Comparison of ENCODE assay signal across 14 cellular contexts in genomic region chr2:161102770-161103450, GRCh38. TPM values are rescaled to one million over a fixed set of nuclear protein-coding genes. Genes with fewer than 3 reads are reported as not detected.
DNase-seq lines count a peak whose midpoint lies in the region; ATAC-seq, FAIRE-seq and TF ChIP-seq lines count a peak whose summit lies in the region.
"Had no signal": no experiment of that assay in that cellular context is flagged by ENCODE, and none has a peak within 500 bp of the region (broad histone marks: within the 10 kb centered on the region; RNA-seq: fewer than 3 reads in every experiment).

No MANE protein-coding gene starts in this region.

- no peaks in the 10 kb centered on the region for H3K9me1 ChIP-seq in endothelial cell of umbilical vein (replicated peaks; ENCODE audit: control insufficient read depth, extremely low read depth, insufficient read depth, low read length)

- no peaks in the 10 kb centered on the region for H3K36me3 ChIP-seq in PC-9 (ENCODE audit: low read depth)
- no peaks in the 10 kb centered on the region for H3K36me3 ChIP-seq in endothelial cell of umbilical vein (ENCODE audit: control insufficient read depth in 2 of 2, extremely low read depth in 1 of 2, insufficient read depth in 2 of 2, low read length in 2 of 2)
- H3K36me3 ChIP-seq in suprapubic skin = no peaks in the 10 kb centered on the region
- H3K36me3 ChIP-seq: esophagus squamous epithelium had no signal

- H4K20me1 ChIP-seq in PC-9 (ENCODE audit: insufficient read depth) (no peaks in the 10 kb centered on the region), endothelial cell of umbilical vein (replicated peaks; ENCODE audit: control insufficient read depth, extremely low read depth, insufficient read depth, low read length) (no peaks in the 10 kb centered on the region)

- peak overlapping the region; percentile 56 for H3K27ac ChIP-seq in PC-9
- no peak overlapping the region for H3K27ac ChIP-seq in endothelial cell of umbilical vein (ENCODE audit: insufficient read depth, low read depth, low read length)
- no peak overlapping the region for H3K27ac ChIP-seq in suprapubic skin
- H3K27ac ChIP-seq: esophagus squamous epithelium had no signal

- POLR2A ChIA-PET in PC-9 (lab: Charles Lee; ENCODE audit: unreplicated experiment) = no interaction called here
- POLR2A ChIA-PET in endothelial cell of umbilical vein (lab: Charles Lee) = no interaction called here

- CTCF ChIA-PET in PC-9 (lab: Charles Lee) (no interaction called here), endothelial cell of umbilical vein (lab: Charles Lee) (interaction anchor here (1.1 to 2.4 kb wide), 2 partner anchors 10 to 39 kb away, joined by 3 to 10 read pairs; no protein-coding TSS in a partner anchor)

- TF ChIP-seq CTCF in PC-9 (conservative IDR thresholded peaks at IDR 0.05) (no peak), endothelial cell of umbilical vein (IDR thresholded peaks at IDR 0.05; ENCODE audit: extremely low read depth in 1 of 2, insufficient read depth in 1 of 2, low read depth in 1 of 2, low read length in 2 of 2) (no peak), suprapubic skin (IDR thresholded peaks at IDR 0.05) (no peak)

- peaks cover 11% of the 10 kb centered on the region for H3F3A ChIP-seq in PC-9 (ENCODE audit: insufficient read depth, low read depth)

- H3K9me3 ChIP-seq in PC-9 (ENCODE audit: insufficient read depth, low read depth) (no peaks in the 10 kb centered on the region), endothelial cell of umbilical vein (replicated peaks; ENCODE audit: control insufficient read depth, insufficient read depth, low read length) (no peaks in the 10 kb centered on the region), suprapubic skin (no peaks in the 10 kb centered on the region)
- H3K9me3 ChIP-seq: esophagus squamous epithelium had no signal

- no peaks in the 10 kb centered on the region for H3K79me2 ChIP-seq in PC-9 (ENCODE audit: low read depth)
- no peaks in the 10 kb centered on the region for H3K79me2 ChIP-seq in endothelial cell of umbilical vein (ENCODE audit: control insufficient read depth, insufficient read depth, low read length)

- no peak overlapping the region for H3K4me3 ChIP-seq in PC-9
- H3K4me3 ChIP-seq in endothelial cell of umbilical vein (replicated peaks in 1 of 3; ENCODE audit: insufficient read depth in 1 of 3, low read depth in 1 of 3, low read length in 3 of 3) = no peak overlapping the region
- no peak overlapping the region for H3K4me3 ChIP-seq in suprapubic skin
- H3K4me3 ChIP-seq: esophagus squamous epithelium had no signal

- no peak for TF ChIP-seq EP300 in suprapubic skin (IDR thresholded peaks at IDR 0.05)

- no peaks in the 10 kb centered on the region for H3K9me2 ChIP-seq in PC-9 (ENCODE audit: insufficient read depth)

- no peak for FAIRE-seq in endothelial cell of umbilical vein (lab: Jason Lieb, UNC)
- FAIRE-seq: colon had no signal

- no peak for ATAC-seq in HG02981 (IDR thresholded peaks at IDR 0.05; ENCODE audit: unreplicated experiment)

- dilution Hi-C loops in endothelial cell of umbilical vein (cut with MboI; ENCODE audit: extremely low pct_ligation_motif_present, low sequenced_read_pairs) = no loop called here

- intact Hi-C loops in PC-9 (cut with micrococcal nuclease; ENCODE audit: unreplicated experiment) = no loop called here
- intact Hi-C loops in endothelial cell of umbilical vein (cut with micrococcal nuclease) = loop anchor here (2.0 kb wide), 2 partner anchors 20 to 26 kb away; no protein-coding TSS in a partner anchor

- DNase-seq in NOMO-1 (lab: John Stamatoyannopoulos, UW; ENCODE audit: unreplicated experiment in 2 of 2) = peak; percentile 13 to 23
- DNase-seq in NOMO-1 treated with dmso at 0.1 percent for 144 hours (lab: John Stamatoyannopoulos, UW; ENCODE audit: unreplicated experiment) = no peak
- peak in 1 of 2 experiments; percentile 66 for DNase-seq in PC-9
- DNase-seq in endothelial cell of umbilical vein (ENCODE audit: low read depth, low spot score) = peak; percentile 60
- DNase-seq in stromal cell of bone marrow (ENCODE audit: low read depth) = peak; percentile 37
- no peak for DNase-seq in suprapubic skin (ENCODE audit: low spot score in 2 of 2)
- no peak for DNase-seq in Ammon's horn (ENCODE audit: low spot score)
- DNase-seq: activated naive CD4-positive, alpha-beta T cell treated with anti-CD3 and anti-CD28 coated beads, Interleukin-2, amount 50 U/mL, for 16 hours; esophagus squamous epithelium; posterior cingulate gyrus; RPMI8226; stimulated activated CD8-positive, alpha-beta memory T cell treated with anti-CD3 and anti-CD28 coated beads, Interleukin-4, amount 100 ng/mL, for 48 hours had no signal

- peaks cover 20% of the 10 kb centered on the region for H3K4me1 ChIP-seq in PC-9 (replicated peaks; ENCODE audit: insufficient read depth)
- peaks cover 22% of the 10 kb centered on the region for H3K4me1 ChIP-seq in endothelial cell of umbilical vein (ENCODE audit: control insufficient read depth, extremely low read depth, insufficient read depth, low read length)
- peaks cover 27% of the 10 kb centered on the region for H3K4me1 ChIP-seq in suprapubic skin

- H2AFZ ChIP-seq in PC-9 = no peak overlapping the region
- H2AFZ ChIP-seq in endothelial cell of umbilical vein (ENCODE audit: low read depth, low read length) = peak overlapping the region; percentile 26

- TF ChIP-seq POLR2A in endothelial cell of umbilical vein (IDR thresholded peaks at IDR 0.05; ENCODE audit: low read depth, low read length) (no peak), suprapubic skin (IDR thresholded peaks at IDR 0.05) (no peak)

- no peak overlapping the region for H3K9ac ChIP-seq in endothelial cell of umbilical vein (replicated peaks; ENCODE audit: extremely low read depth, insufficient read depth, low read length)

- peak overlapping the region; percentile 62 for H3K4me2 ChIP-seq in PC-9
- peak overlapping the region; percentile 43 for H3K4me2 ChIP-seq in endothelial cell of umbilical vein (ENCODE audit: insufficient read depth, low read length)

- BruUV-seq in PC-9 (replicated peaks; lab: Mats Ljungman, UMichigan) (no TSS peak), endothelial cell of umbilical vein (replicated peaks; lab: Mats Ljungman, UMichigan) (no TSS peak)

- no peaks in the 10 kb centered on the region for H3K27me3 ChIP-seq in PC-9 (ENCODE audit: insufficient read depth, low read depth)
- no peaks in the 10 kb centered on the region for H3K27me3 ChIP-seq in endothelial cell of umbilical vein (ENCODE audit: control insufficient read depth in 2 of 2, insufficient read depth in 2 of 2, low read length in 2 of 2)
- H3K27me3 ChIP-seq in suprapubic skin = no peaks in the 10 kb centered on the region
- H3K27me3 ChIP-seq: esophagus squamous epithelium had no signal

TF ChIP-seq in endothelial cell of umbilical vein, 7 proteins besides CTCF, POLR2A, EP300 and RAD21:
- TF ChIP-seq MAX (IDR thresholded peaks at IDR 0.05; ENCODE audit: insufficient read depth, insufficient read length) (no peak), POLR2AphosphoS5 (IDR thresholded peaks at IDR 0.05; ENCODE audit: insufficient read depth, low read depth, low read length) (no peak), GATA2 (IDR thresholded peaks at IDR 0.05; ENCODE audit: insufficient read depth, insufficient read length, low read depth, low read length) (no peak), MYC (IDR thresholded peaks at IDR 0.05; ENCODE audit: low read depth, low read length) (no peak), FOS (IDR thresholded peaks at IDR 0.05; ENCODE audit: borderline replicate concordance, insufficient read depth, low read length) (peak; percentile 62), EZH2 (IDR thresholded peaks at IDR 0.05; ENCODE audit: borderline replicate concordance, low read depth, low read length, severe bottlenecking) (no peak), JUN (IDR thresholded peaks at IDR 0.05; ENCODE audit: borderline replicate concordance, insufficient read depth, insufficient read length, low read depth) (peak; percentile 21)

RNA-seq across cellular contexts. Expression of gene TANK, which starts 57.3 kb away (rescaled TPM):
- 31.3 and 46.1 TPM in 2 replicates for total RNA-seq in PC-9 (2021)
- 83.2 and 88.2 TPM in 2 replicates for total RNA-seq in endothelial cell of umbilical vein
- polyA plus RNA-seq in endothelial cell of umbilical vein = 30.5 and 33.3 TPM in 2 replicates
- polyA plus RNA-seq in endothelial cell of umbilical vein (2011; cell fraction: cytosol; rRNA removed) = 45.6 and 55.5 TPM in 2 replicates
- 85.4 and 95.5 TPM in 2 replicates for polyA plus RNA-seq in endothelial cell of umbilical vein (2011; cell fraction: nucleus; rRNA removed)
- polyA plus RNA-seq in endothelial cell of umbilical vein (2012) = 70.3 and 113 TPM in 2 replicates
- 36.8 and 37.6 TPM in 2 replicates for polyA minus RNA-seq in endothelial cell of umbilical vein
- polyA minus RNA-seq in endothelial cell of umbilical vein (2011; cell fraction: cytosol; rRNA and poly(A)+ RNA removed) = 9.1 TPM
- polyA minus RNA-seq in endothelial cell of umbilical vein (2011; cell fraction: nucleus; rRNA and poly(A)+ RNA removed) = 234 and 271 TPM in 2 replicates
- 100 to 1,000 TPM in 1 of 4 donors, 10 to 100 TPM in 3; 68.5 to 116 (median 81.7) TPM for total RNA-seq in suprapubic skin

Comparison
In these comparisons a context has a peak if more than half of its experiments do, and no peak if none do; other contexts are left out.
1. DNase-seq: peak in NOMO-1 (2 of 2), endothelial cell of umbilical vein (single experiment) and stromal cell of bone marrow (single experiment); none in NOMO-1 treated with dmso at 0.1 percent for 144 hours (single experiment), suprapubic skin (0 of 2) and Ammon's horn (single experiment).